Comparison of ENCODE assay signal across 14 cellular contexts in the genomic region with DNA sequence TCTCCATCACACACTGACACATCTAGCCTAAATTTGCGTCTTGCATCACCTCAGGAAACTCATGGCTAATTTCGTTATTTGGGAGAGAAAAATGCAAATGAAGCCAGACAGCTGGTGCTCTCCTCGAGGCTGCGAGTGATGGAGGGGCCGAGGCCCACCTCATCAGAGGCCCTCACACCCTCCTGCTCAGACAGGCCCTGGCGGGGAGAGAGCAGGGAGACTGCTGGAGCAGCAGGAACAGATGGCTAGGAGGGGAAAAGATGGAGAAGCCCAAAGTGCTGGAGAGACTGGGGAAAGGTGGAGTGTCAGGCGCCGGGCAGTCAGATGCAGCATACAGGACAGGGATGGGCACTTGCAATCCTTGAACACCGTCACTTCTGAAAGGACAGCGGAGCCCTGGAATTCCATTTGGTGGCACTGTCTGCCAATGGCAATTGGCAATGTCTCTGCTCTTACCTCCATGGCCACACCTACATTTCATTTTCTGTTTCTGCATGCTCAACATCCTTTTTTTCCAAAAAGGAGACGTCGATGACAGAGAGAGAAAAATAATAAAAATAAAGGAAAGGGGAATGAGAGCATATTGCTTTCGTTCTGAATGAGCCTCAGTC.
"Had no signal": no experiment of that assay in that cellular context is flagged by ENCODE, and none has a peak within 500 bp of the region (broad histone marks: within the 10 kb centered on the region; RNA-seq: fewer than 3 reads in every experiment).

No MANE protein-coding gene starts in this region.

- H3K36me3 Mint-ChIP-seq: WTC11 had no signal

- H3K36me3 ChIP-seq: ovary, upper lobe of left lung had no signal

- H3K9me3 ChIP-seq: ovary, upper lobe of left lung had no signal

- H3K27me3 ChIP-seq: hepatocyte, ovary, upper lobe of left lung had no signal

- H3K27me3 Mint-ChIP-seq: dendritic cell treated with granulocyte-macrophage colony-stimulating factor and Interleukin-4, amounts not matched to agents 40 ng/mL and 50 ng/mL, for 4 days had no signal

- H3K4me1 ChIP-seq: upper lobe of left lung had no signal

- H3K4me3 ChIP-seq: hepatocyte, ovary, upper lobe of left lung had no signal

- H3K9me3 Mint-ChIP-seq: dendritic cell treated with granulocyte-macrophage colony-stimulating factor and Interleukin-4, amounts not matched to agents 40 ng/mL and 50 ng/mL, for 4 days; WTC11 had no signal

- DNase-seq: activated CD4-positive, alpha-beta T cell treated with anti-CD3 and anti-CD28 coated beads for 48 hours; activated CD8-positive, alpha-beta memory T cell treated with anti-CD3 and anti-CD28 coated beads for 24 hours; activated naive CD4-positive, alpha-beta T cell treated with anti-CD3 and anti-CD28 coated beads for 36 hours; central memory CD4-positive, alpha-beta T cell; erythroblast; kidney glomerular epithelial cell; ovary; stimulated activated CD4-positive, alpha-beta T cell treated with anti-CD3 and anti-CD28 coated beads, Interleukin-15, amount 100 ng/mL, for 24 hours; stimulated activated CD4-positive, alpha-beta T cell treated with anti-CD3 and anti-CD28 coated beads, Interleukin-4, amount 100 ng/mL, for 24 hours had no signal

- ATAC-seq: WTC11 had no signal

- H3K27ac ChIP-seq: hepatocyte, ovary, upper lobe of left lung had no signal

- H3K27ac Mint-ChIP-seq: activated naive CD4-positive, alpha-beta T cell treated with anti-CD3 and anti-CD28 coated beads for 36 hours; dendritic cell treated with granulocyte-macrophage colony-stimulating factor and Interleukin-4, amounts not matched to agents 40 ng/mL and 50 ng/mL, for 4 days; stimulated activated naive CD8-positive, alpha-beta T cell treated with anti-CD3 and anti-CD28 coated beads, Interleukin-15, Interleukin-2, amounts not matched to agents 100 ng/mL and 50 ng/mL, for 24 hours; WTC11 had no signal

- H3K4me3 Mint-ChIP-seq: activated naive CD4-positive, alpha-beta T cell treated with anti-CD3 and anti-CD28 coated beads for 36 hours; dendritic cell treated with granulocyte-macrophage colony-stimulating factor and Interleukin-4, amounts not matched to agents 40 ng/mL and 50 ng/mL, for 4 days; stimulated activated naive CD8-positive, alpha-beta T cell treated with anti-CD3 and anti-CD28 coated beads, Interleukin-15, Interleukin-2, amounts not matched to agents 100 ng/mL and 50 ng/mL, for 24 hours; WTC11 had no signal
